Comparison of ENCODE assay signal across 25 cellular contexts in the genomic region with DNA sequence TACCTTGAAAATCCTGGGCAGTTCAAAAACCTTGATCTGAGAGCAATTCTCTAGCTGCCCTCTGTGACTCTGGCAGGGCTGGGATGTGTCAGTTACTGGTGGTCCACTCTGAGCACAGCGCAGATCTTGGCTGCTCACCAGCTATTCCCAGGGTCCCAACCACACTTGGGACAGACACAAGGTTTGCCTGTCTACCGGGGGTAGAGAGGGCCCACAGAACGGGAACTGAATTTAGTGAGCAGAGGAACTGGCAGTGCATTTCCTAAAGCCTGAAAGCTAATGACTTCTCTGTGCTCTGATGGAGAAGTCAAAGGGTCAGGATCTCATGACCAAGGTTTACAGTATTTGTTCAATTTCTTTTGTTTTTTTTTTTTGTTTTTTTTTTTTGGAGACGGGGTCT. TPM values are rescaled to one million over a fixed set of nuclear protein-coding genes. Genes with fewer than 3 reads are reported as not detected.
"Had no signal": no experiment of that assay in that cellular context is flagged by ENCODE, and none has a peak within 500 bp of the region (broad histone marks: within the 10 kb centered on the region; RNA-seq: fewer than 3 reads in every experiment).

No MANE protein-coding gene starts in this region.

- H3K36me3 ChIP-seq: colonic mucosa, heart right ventricle, tibial nerve had no signal

- DNase-seq: cerebellar nuclear complex; colonic mucosa; effector CD8-positive, alpha-beta T cell; heart right ventricle; hypothalamus; kidney glomerular epithelial cell; psoas muscle; retina; stimulated activated CD4-positive, alpha-beta T cell treated with anti-CD3 and anti-CD28 coated beads, Interleukin-2, amount 100 ng/mL, for 24 hours; stimulated activated CD4-positive, alpha-beta T cell treated with anti-CD3 and anti-CD28 coated beads, Interleukin-4, amount 100 ng/mL, for 4 hours; stimulated activated naive B cell treated with anti-CD40 and anti-IgM and Interleukin-4, amounts not matched to agents 10 μg/mL and 1 μg/mL and 100 μg/mL, for 72 hours; stimulated activated naive CD8-positive, alpha-beta T cell treated with anti-CD3 and anti-CD28 coated beads, Interleukin-15, amount 100 ng/mL, for 72 hours; testis had no signal

- H3K4me1 Mint-ChIP-seq: nephron had no signal

- H3K27ac ChIP-seq: colonic mucosa, psoas muscle, testis, tibial nerve had no signal

- H3K9me3 ChIP-seq: colonic mucosa, heart right ventricle, psoas muscle, testis, tibial nerve had no signal

- H3K27me3 ChIP-seq: colonic mucosa, heart right ventricle, testis, tibial nerve had no signal

- H3K4me1 ChIP-seq: colonic mucosa, psoas muscle, testis had no signal

- H3K4me3 ChIP-seq: colonic mucosa, heart right ventricle, psoas muscle, testis, tibial nerve had no signal

- H3K27me3 Mint-ChIP-seq: stimulated activated naive B cell treated with anti-CD40 and anti-IgM and Interleukin-4, amounts not matched to agents 10 μg/mL and 1 μg/mL and 100 μg/mL, for 72 hours; stimulated activated naive CD8-positive, alpha-beta T cell treated with anti-CD3 and anti-CD28 coated beads, Interleukin-15, amount 100 ng/mL, for 72 hours had no signal

- ATAC-seq: esophagus mucosa; heart right ventricle; psoas muscle; sciatic nerve; stimulated activated naive B cell treated with anti-CD40 and anti-IgM and Interleukin-4, amounts not matched to agents 10 μg/mL and 1 μg/mL and 100 μg/mL, for 72 hours; stimulated activated naive CD8-positive, alpha-beta T cell treated with anti-CD3 and anti-CD28 coated beads, Interleukin-15, amount 100 ng/mL, for 72 hours had no signal

- H3K4me3 Mint-ChIP-seq: mesothelial cell of epicardium; nephron; stimulated activated naive B cell treated with anti-CD40 and anti-IgM and Interleukin-4, amounts not matched to agents 10 μg/mL and 1 μg/mL and 100 μg/mL, for 72 hours; stimulated activated naive CD8-positive, alpha-beta T cell treated with anti-CD3 and anti-CD28 coated beads, Interleukin-15, amount 100 ng/mL, for 72 hours had no signal

- H3K36me3 Mint-ChIP-seq: mesothelial cell of epicardium; stimulated activated naive B cell treated with anti-CD40 and anti-IgM and Interleukin-4, amounts not matched to agents 10 μg/mL and 1 μg/mL and 100 μg/mL, for 72 hours had no signal

- H3K27ac Mint-ChIP-seq: mesothelial cell of epicardium; nephron; stimulated activated naive B cell treated with anti-CD40 and anti-IgM and Interleukin-4, amounts not matched to agents 10 μg/mL and 1 μg/mL and 100 μg/mL, for 72 hours; stimulated activated naive CD8-positive, alpha-beta T cell treated with anti-CD3 and anti-CD28 coated beads, Interleukin-15, amount 100 ng/mL, for 72 hours had no signal

- H3K9me3 Mint-ChIP-seq: nephron; stimulated activated naive B cell treated with anti-CD40 and anti-IgM and Interleukin-4, amounts not matched to agents 10 μg/mL and 1 μg/mL and 100 μg/mL, for 72 hours; stimulated activated naive CD8-positive, alpha-beta T cell treated with anti-CD3 and anti-CD28 coated beads, Interleukin-15, amount 100 ng/mL, for 72 hours had no signal

RNA-seq across cellular contexts. Expression of a gene that starts 2.6 kb away (rescaled TPM):
- total RNA-seq: colonic mucosa, dermis microvascular lymphatic vessel endothelial cell, esophagus mucosa, fibroblast of lung, frontal cortex, heart right ventricle, lower leg skin, mesothelial cell of epicardium, omental fat pad, psoas muscle, sciatic nerve, skeletal muscle tissue, subcutaneous adipose tissue, testis, tibial nerve had no signal
- polyA plus RNA-seq: fibroblast of lung, heart right ventricle, psoas muscle had no signal

RNA-seq across cellular contexts. Expression of a gene that starts 37.1 kb away (rescaled TPM):
- total RNA-seq: frontal cortex, skeletal muscle tissue, tibial nerve had no signal
